In the genomic region with DNA sequence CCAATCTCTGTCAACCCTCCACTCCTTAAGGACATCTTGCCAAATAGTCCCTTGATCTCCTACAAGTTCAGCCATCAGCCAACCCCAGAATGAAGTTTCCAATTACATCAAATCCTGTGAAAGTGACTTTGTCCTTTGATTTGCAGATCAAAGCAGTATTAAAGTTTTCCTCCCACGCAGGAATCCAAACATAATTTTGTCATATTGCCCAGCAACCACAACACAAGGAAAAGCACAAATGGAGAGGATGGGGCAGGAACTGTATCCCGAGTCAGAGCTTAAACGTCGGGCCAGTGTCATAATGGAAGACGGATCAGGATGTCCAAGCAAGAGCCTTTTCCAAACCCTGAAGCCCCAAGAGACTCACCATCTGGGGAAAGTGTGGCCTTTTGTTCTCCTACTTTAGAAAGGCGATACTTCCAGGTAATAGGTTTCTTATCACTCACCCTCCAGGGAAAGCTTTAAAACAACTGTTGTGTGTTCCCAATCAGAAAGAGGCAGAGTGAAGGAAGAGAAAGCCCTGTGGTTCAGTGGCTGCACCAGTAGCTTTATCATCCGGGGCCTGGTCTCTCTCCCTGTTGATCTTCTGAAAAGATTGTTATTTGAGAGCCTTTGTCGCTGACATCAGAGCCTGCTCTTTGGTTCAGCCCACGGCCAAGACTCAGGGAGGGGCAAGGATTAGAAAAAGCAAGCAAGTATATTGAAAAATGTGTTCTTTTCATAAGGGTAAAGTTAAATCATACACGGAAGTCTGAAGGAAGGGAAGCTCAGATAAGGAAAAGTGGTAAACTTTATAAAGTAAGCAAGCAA, we compare ENCODE assay signal across 1 cellular context.
TF ChIP-seq lines count a peak whose summit lies in the region.

No MANE protein-coding gene starts in this region.

TF ChIP-seq in HEK293T, 16 proteins besides CTCF, POLR2A, EP300 and RAD21:
- TF ChIP-seq L3MBTL2 (conservative IDR thresholded peaks at IDR 0.05), result no peak
- no peak for TF ChIP-seq SP1 (IDR thresholded peaks at IDR 0.05)
- no peak for TF ChIP-seq LEF1 (IDR thresholded peaks at IDR 0.05; ENCODE audit: borderline replicate concordance)
- TF ChIP-seq FOXM1 (IDR thresholded peaks at IDR 0.05; ENCODE audit: borderline replicate concordance), result no peak
- no peak for TF ChIP-seq SUZ12 (IDR thresholded peaks at IDR 0.05)
- TF ChIP-seq FOXA1 (IDR thresholded peaks at IDR 0.05), result no peak
- no peak for TF ChIP-seq ARNT (IDR thresholded peaks at IDR 0.05)
- TF ChIP-seq FOXK2 (IDR thresholded peaks at IDR 0.05), result no peak
